In genomic region chr12:94458882-94459772, GRCh38 we compare ENCODE assay signal across 8 cellular contexts. TPM values are rescaled to one million over a fixed set of nuclear protein-coding genes. Genes with fewer than 3 reads are reported as not detected.
DNase-seq lines count a peak whose midpoint lies in the region; ATAC-seq, FAIRE-seq and TF ChIP-seq lines count a peak whose summit lies in the region.

No MANE protein-coding gene starts in this region.

- under 1% methylated on average over 28 of the region's 28 CpGs for WGBS in GM12878 (ENCODE audit: insufficient coverage, insufficient replicate concordance, low lambda C conversion rate, missing lambda C conversion rate)
- WGBS in spleen, 5 donors = 0 to 1% (median 1%) methylated on average over 14 to 28 of the region's 28 CpGs

- peaks cover 43% of the 10 kb centered on the region for H3K79me2 ChIP-seq in GM12878 (ENCODE audit: control insufficient read depth, insufficient read depth, low read length)

- peak; percentile 60 for FAIRE-seq in GM12891 (lab: Jason Lieb, UNC)
- FAIRE-seq in GM12878 (lab: Jason Lieb, UNC) = no peak

- ATAC-seq in HG02973 (IDR thresholded peaks at IDR 0.05; ENCODE audit: unreplicated experiment) (peak; percentile 29), GM12878 (peak; percentile 66)

- in situ Hi-C loops in GM12878 (cut with MboI) = no loop called here

- no peaks in the 10 kb centered on the region for H3K4me1 ChIP-seq in GM12878 (ENCODE audit: control insufficient read depth, insufficient read depth, low read length)
- no peaks in the 10 kb centered on the region for H3K4me1 ChIP-seq in iPS-20b (ENCODE audit: insufficient read depth, low read length)
- peaks cover 9 to 30% (median 23%) of the 10 kb centered on the region in 6 donors for H3K4me1 ChIP-seq in spleen

- CTCF ChIA-PET in GM12878 (lab: Yijun Ruan, JAX) = interaction anchor here (0.5 to 2.9 kb wide), 8 partner anchors 25 to 416 kb away, joined by 3 to 11 read pairs (median 4); no protein-coding TSS in a partner anchor

- SMC1A ChIA-PET in GM12878 (lab: Charles Lee; ENCODE audit: uncharacterized antibody, unreplicated experiment) = interaction anchor here (0.8 to 1.9 kb wide), 12 partner anchors 23 to 307 kb away, joined by 3 to 9 read pairs (median 4); no protein-coding TSS in a partner anchor

- H3K4me2 ChIP-seq in GM12878 (ENCODE audit: control insufficient read depth, insufficient read depth) = peak overlapping the region; percentile 80

- TF ChIP-seq CTCF in 22Rv1 (IDR thresholded peaks at IDR 0.05) = no peak
- no peak for TF ChIP-seq CTCF in GM12878 (IDR thresholded peaks at IDR 0.05 in 2 of 3, conservative IDR thresholded peaks at IDR 0.05 in 1 of 3; ENCODE audit: control insufficient read depth in 2 of 3, extremely low read depth in 1 of 3, insufficient read depth in 1 of 3, low read depth in 3 of 3, low read length in 3 of 3)
- no peak for TF ChIP-seq CTCF in spleen (IDR thresholded peaks at IDR 0.05 in 8 of 11, conservative IDR thresholded peaks at IDR 0.05 in 3 of 11)

- no peaks in the 10 kb centered on the region for H4K20me1 ChIP-seq in GM12878 (ENCODE audit: control insufficient read depth, insufficient read depth)

- H3K4me3 ChIP-seq in GM12878 (peak overlapping the region; percentile 67), iPS-20b (ENCODE audit: low read length) (peak overlapping the region; percentile 91), spleen (peak overlapping the region; percentile 41 to 81 (median 72))

- BruUV-seq in GM12878 (replicated peaks; lab: Mats Ljungman, UMichigan) = TSS peak; percentile 84

- peak overlapping the region; percentile 96 for H2AFZ ChIP-seq in GM12878 (ENCODE audit: control insufficient read depth, low read depth, low read length)

- TF ChIP-seq POLR2A in GM12891 (IDR thresholded peaks at IDR 0.05; ENCODE audit: low read depth, low read length) = no peak
- TF ChIP-seq POLR2A in GM12878 (IDR thresholded peaks at IDR 0.05; ENCODE audit: low read depth, low read length) = no peak
- TF ChIP-seq POLR2A in spleen (IDR thresholded peaks at IDR 0.05) = no peak

- RAD21 ChIA-PET in GM12878 (lab: Charles Lee; ENCODE audit: unreplicated experiment) = interaction anchor here (0.8 to 1.5 kb wide), 9 partner anchors 53 to 310 kb away, joined by 3 to 9 read pairs (median 4); partner anchors contain the start of gene PLXNC1

- no peak for TF ChIP-seq RAD21 in GM12878 (IDR thresholded peaks at IDR 0.05; ENCODE audit: insufficient read depth, low read depth, low read length)

- H3K9ac ChIP-seq in GM12878 (ENCODE audit: control insufficient read depth, insufficient read depth, low read length) (peak overlapping the region; percentile 93), iPS-20b (ENCODE audit: low read depth, low read length) (peak overlapping the region; percentile 86)

- H3K36me3 ChIP-seq in GM12878 (ENCODE audit: control insufficient read depth in 2 of 2, insufficient read depth in 2 of 2, low read length in 1 of 2) (peaks cover 0 to 1% of the 10 kb centered on the region in 2 experiments; a peak in 1 of 4 replicates), iPS-20b (ENCODE audit: insufficient read depth, low read depth, low read length) (peaks cover 7% of the 10 kb centered on the region; the same call in 1 of the 2 replicates), spleen (peaks cover 0 to 7% (median 0%) of the 10 kb centered on the region in 6 donors)

- intact Hi-C loops in GM12878 (cut with micrococcal nuclease; ENCODE audit: unreplicated experiment) (loop anchor here (2.0 kb wide), 1 partner anchor 310 kb away; the partner anchor contains the start of gene PLXNC1), spleen (cut with DNase I; ENCODE audit: low total_unique reads) (no loop called here)

- POLR2A ChIA-PET in GM12878 (lab: Charles Lee) = interaction anchor here (0.5 to 1.2 kb wide), 7 partner anchors 24 to 1037 kb away, joined by 3 to 4 read pairs (median 3); no protein-coding TSS in a partner anchor

- no peak for DNase-seq in GM12891 (ENCODE audit: insufficient read length, low spot score)
- DNase-seq in NCI-H748 (lab: John Stamatoyannopoulos, UW; ENCODE audit: unreplicated experiment) = peak; percentile 74
- no peak for DNase-seq in GM12878 (ENCODE audit: low read depth, low spot score)
- no peak for DNase-seq in spleen
- no peak for DNase-seq in stimulated activated CD4-positive, alpha-beta T cell treated with anti-CD3 and anti-CD28 coated beads, Interleukin-4, amount 100 ng/mL, for 4 hours

- peak overlapping the region; percentile 73 for H3K27ac ChIP-seq in 22Rv1
- H3K27ac ChIP-seq in GM12878 (ENCODE audit: control insufficient read depth, insufficient read depth) = peak overlapping the region; percentile 94
- no peak overlapping the region for H3K27ac ChIP-seq in iPS-20b (ENCODE audit: low read length)
- peak overlapping the region; percentile 81 to 92 (median 90) for H3K27ac ChIP-seq in spleen

- TF ChIP-seq EP300 in GM12878 (IDR thresholded peaks at IDR 0.05; ENCODE audit: borderline replicate concordance in 1 of 2, control insufficient read depth in 1 of 2, low read depth in 2 of 2, low read length in 2 of 2) = no peak

- H3K27me3 ChIP-seq in GM12878 (replicated peaks in 1 of 2; ENCODE audit: control insufficient read depth in 2 of 2, insufficient read depth in 2 of 2, low read length in 1 of 2) (no peaks in the 10 kb centered on the region), iPS-20b (ENCODE audit: insufficient read depth, low read length) (peaks cover 7% of the 10 kb centered on the region; the same call in 1 of the 2 replicates), spleen (replicated peaks in 1 of 7) (no peaks in the 10 kb centered on the region)

- H3K9me3 ChIP-seq in GM12878 (replicated peaks; ENCODE audit: control insufficient read depth, insufficient read depth, low read length) = peaks cover 13% of the 10 kb centered on the region
- H3K9me3 ChIP-seq in iPS-20b (ENCODE audit: insufficient read depth, low read depth, low read length) = no peaks in the 10 kb centered on the region
- H3K9me3 ChIP-seq in spleen = no peaks in the 10 kb centered on the region

TF ChIP-seq in GM12891, 5 proteins besides CTCF, POLR2A, EP300 and RAD21:
- TF ChIP-seq POLR2AphosphoS5 (IDR thresholded peaks at IDR 0.05; ENCODE audit: low read depth, low read length) = no peak; the same call in 1 of the 2 replicates
- no peak for TF ChIP-seq TAF1 (IDR thresholded peaks at IDR 0.05; ENCODE audit: low read depth, low read length)
- no peak for TF ChIP-seq POU2F2 (IDR thresholded peaks at IDR 0.05; ENCODE audit: low read depth, low read length)
- TF ChIP-seq PAX5 (IDR thresholded peaks at IDR 0.05; ENCODE audit: insufficient read depth, low read length, severe bottlenecking) = no peak
- no peak for TF ChIP-seq SPI1 (IDR thresholded peaks at IDR 0.05; ENCODE audit: low read depth, low read length)
TF ChIP-seq in GM12891: peak in this region for 0.

TF ChIP-seq in GM12878, 131 proteins besides CTCF, POLR2A, EP300 and RAD21 (continues in another document):
- TF ChIP-seq POLR2AphosphoS5 (IDR thresholded peaks at IDR 0.05; ENCODE audit: low read length) (no peak), TCF7 (IDR thresholded peaks at IDR 0.05; ENCODE audit: borderline replicate concordance) (no peak), EZH2 (IDR thresholded peaks at IDR 0.05; ENCODE audit: borderline replicate concordance, control insufficient read depth, low read depth, low read length) (no peak), ZNF207 (IDR thresholded peaks at IDR 0.05; ENCODE audit: borderline replicate concordance) (no peak), BMI1 (IDR thresholded peaks at IDR 0.05; ENCODE audit: borderline replicate concordance) (peak; percentile 23; the same call in 1 of the 2 replicates), POLR2AphosphoS2 (IDR thresholded peaks at IDR 0.05; ENCODE audit: low read depth, low read length) (no peak), PAX5 (IDR thresholded peaks at IDR 0.05; ENCODE audit: borderline replicate concordance, low read depth, low read length) (no peak), KDM1A (IDR thresholded peaks at IDR 0.05; ENCODE audit: borderline replicate concordance) (no peak), ZNF274 (IDR thresholded peaks at IDR 0.05; ENCODE audit: insufficient read depth, insufficient read length) (no peak), SMAD5 (IDR thresholded peaks at IDR 0.05; ENCODE audit: low read depth) (no peak), SIN3A (IDR thresholded peaks at IDR 0.05; ENCODE audit: low read depth, low read length) (peak; percentile 39; the same call in 1 of the 2 replicates), IRF5 (IDR thresholded peaks at IDR 0.05; ENCODE audit: borderline replicate concordance) (peak; percentile 84), MYC (IDR thresholded peaks at IDR 0.05; ENCODE audit: insufficient read depth, insufficient read length, insufficient replicate concordance, low read length, severe bottlenecking) (no peak)

RNA-seq across cellular contexts. Expression of gene CEP83, which starts 0.5 kb away (rescaled TPM):
- 7.6 TPM for polyA plus RNA-seq in GM12891 (2012; ENCODE audit: low read depth, missing spikeins)
- 250 and 265 TPM in 2 replicates for total RNA-seq in GM12878 (2013; cell fraction: nucleolus; rRNA removed)
- total RNA-seq in GM12878 (2014; rRNA removed) (25.0 and 27.6 TPM in 2 replicates), GM12878 (2014; rRNA removed; fragmentation: Illumina TruSeq; extraction: Trizol) (30.1 and 33.1 TPM in 2 replicates), GM12878 (2021) (15.2 and 20.0 TPM in 2 replicates), spleen (10 to 100 TPM; 13.0 to 29.0 (median 15.8) TPM)
- 3.9 TPM for polyA plus RNA-seq in GM12878 (2011; ENCODE audit: low read depth)
- polyA plus RNA-seq in GM12878 (2011; rRNA removed) (39.0 and 65.8 TPM in 2 replicates), GM12878 (2014; fragmentation: Illumina TruSeq; extraction: Trizol) (36.0 and 50.1 TPM in 2 replicates), GM12878 (2014; fragmentation: Nextera tagmentation; extraction: Ambion mirVana) (1 to 10 TPM; 4.3 to 5.0 TPM), GM12878 (2014; rRNA removed) (18.5 and 25.2 TPM in 2 replicates), GM12878 (2016; fragmentation: Nextera tagmentation; extraction: Ambion mirVana) (10 to 100 TPM; 14.2 to 15.9 TPM), spleen (10 to 100 TPM in 1 of 3 donors, 1 to 10 TPM in 2; 6.8 to 12.9 (median 7.0) TPM)
- polyA plus RNA-seq in GM12878 (2011; cell fraction: cytosol; rRNA removed) = 11.5 and 11.8 TPM in 2 replicates
- polyA plus RNA-seq in GM12878 (2011; cell fraction: nucleus; rRNA removed) = 64.8 and 72.7 TPM in 2 replicates
- 6.7 and 10.3 TPM in 2 replicates for polyA plus RNA-seq in GM12878 (2012)
- 32.6 and 36.1 TPM in 2 replicates for polyA minus RNA-seq in GM12878 (2011; rRNA and poly(A)+ RNA removed)
- 7.4 and 11.9 TPM in 2 replicates for polyA minus RNA-seq in GM12878 (2011; cell fraction: cytosol; rRNA and poly(A)+ RNA removed)
- polyA minus RNA-seq in GM12878 (2011; cell fraction: nucleus; rRNA and poly(A)+ RNA removed) = 59.0 and 110 TPM in 2 replicates
